1 cellular context compared by ENCODE assay signal in the genomic region with DNA sequence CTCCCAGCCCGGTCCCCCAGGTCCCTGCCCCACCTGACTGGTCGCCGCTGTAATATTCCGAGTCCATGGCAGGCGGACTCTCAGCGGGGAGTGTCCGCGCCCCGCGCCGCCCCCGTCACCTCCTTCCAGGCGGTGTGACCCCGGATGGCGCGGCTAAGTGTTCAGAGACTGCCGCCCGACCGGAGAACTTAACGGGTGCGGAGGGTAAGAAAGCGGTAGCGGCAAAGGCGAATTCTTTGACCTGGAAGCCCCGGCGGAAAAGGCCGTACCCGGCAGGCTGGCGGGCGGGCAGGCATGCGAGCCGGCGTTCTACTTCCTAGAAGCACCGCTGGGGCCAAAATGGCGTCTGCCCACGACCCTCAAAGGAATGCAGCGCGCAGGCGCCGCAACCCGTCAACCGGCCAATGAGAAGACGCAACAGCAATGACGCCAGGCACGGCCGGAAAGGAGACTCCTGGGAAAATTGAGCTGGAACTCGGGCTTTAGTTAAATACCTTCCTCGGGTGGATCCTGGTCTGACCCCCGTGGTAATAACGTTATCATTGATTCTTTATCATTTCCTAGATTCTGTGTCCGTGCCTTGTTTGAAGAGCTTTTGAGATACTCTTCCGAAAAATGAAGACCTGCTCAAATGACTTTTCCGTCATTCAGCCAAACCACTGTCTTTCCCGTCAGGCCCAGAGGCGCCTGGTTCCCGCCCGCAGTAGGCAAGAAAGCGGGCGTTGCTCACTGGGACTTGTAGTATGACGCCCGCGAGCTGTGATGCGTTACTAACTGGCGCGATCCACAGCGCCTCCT.
A peak's percentile ranks its signal among the peaks of the same experiment; 100 is the strongest.
TF ChIP-seq lines count a peak whose summit lies in the region.

A gene (minus strand): TSS at position 348 of the 798 bp plus-strand sequence. CDS start 281 bp downstream, at position 67.

TF ChIP-seq in K562, 482 proteins besides CTCF, POLR2A, EP300 and RAD21 (continued from another document and continues in another):
- TF ChIP-seq ZEB2 (IDR thresholded peaks at IDR 0.05) (no peak), ZNF347 (CRISPR knock-in tag; IDR thresholded peaks at IDR 0.05; ENCODE audit: low read depth) (no peak), NR2C1 (IDR thresholded peaks at IDR 0.05) (peak; percentile 80), NR2C1 (tag; IDR thresholded peaks at IDR 0.05) (peak; percentile 89), DACH1 (IDR thresholded peaks at IDR 0.05; ENCODE audit: partially characterized antibody) (no peak), XRCC4 (IDR thresholded peaks at IDR 0.05; ENCODE audit: extremely low read depth, insufficient read depth, insufficient read length) (no peak), WHSC1 (IDR thresholded peaks at IDR 0.05; ENCODE audit: low read length) (no peak), KDM2B (CRISPR knock-in tag; IDR thresholded peaks at IDR 0.05) (no peak; the same call in 1 of the 2 replicates), STAT5B (CRISPR knock-in tag; IDR thresholded peaks at IDR 0.05) (no peak), SREBF2 (CRISPR knock-in tag; IDR thresholded peaks at IDR 0.05) (no peak), HNRNPL (IDR thresholded peaks at IDR 0.05; ENCODE audit: low read depth, low read length) (no peak), ZC3H11A (IDR thresholded peaks at IDR 0.05; ENCODE audit: low read depth, low read length) (0 out of 2 replicates have a peak, but pooled peaks have one; percentile 14), ZNF79 (CRISPR knock-in tag; IDR thresholded peaks at IDR 0.05; ENCODE audit: low read depth) (no peak), RBM39 (optimal IDR thresholded peaks at IDR 0.05; ENCODE audit: low read depth, low read length) (no peak), PHF8 (IDR thresholded peaks at IDR 0.05; ENCODE audit: borderline replicate concordance, low read length) (peak; percentile 93), ZFP36 (IDR thresholded peaks at IDR 0.05; ENCODE audit: low read depth, low read length, partially characterized antibody) (no peak), MTA1 (IDR thresholded peaks at IDR 0.05; ENCODE audit: borderline replicate concordance) (no peak), ARID2 (IDR thresholded peaks at IDR 0.05) (no peak), SMARCE1 (IDR thresholded peaks at IDR 0.05) (no peak), RBBP5 (IDR thresholded peaks at IDR 0.05; ENCODE audit: borderline replicate concordance, insufficient read depth, low read length, poor library complexity, severe bottlenecking) (peak; percentile 93), SAFB2 (IDR thresholded peaks at IDR 0.05; ENCODE audit: borderline replicate concordance, low read depth, low read length, severe bottlenecking) (no peak), E2F3 (CRISPR knock-in tag; IDR thresholded peaks at IDR 0.05) (peak; percentile 76; the same call in 1 of the 2 replicates), BRD9 (IDR thresholded peaks at IDR 0.05; ENCODE audit: low read depth, partially characterized antibody) (no peak), ZNF76 (CRISPR knock-in tag; IDR thresholded peaks at IDR 0.05; ENCODE audit: borderline replicate concordance) (no peak), CBX3 (IDR thresholded peaks at IDR 0.05; ENCODE audit: borderline replicate concordance in 1 of 2, low read length in 2 of 2) (no peak), STAG1 (CRISPR knock-in tag; IDR thresholded peaks at IDR 0.05; ENCODE audit: borderline replicate concordance) (no peak), HMG20A (CRISPR knock-in tag; conservative IDR thresholded peaks at IDR 0.05) (no peak), ZNF408 (CRISPR knock-in tag; IDR thresholded peaks at IDR 0.05; ENCODE audit: low read depth) (no peak), DIDO1 (tag; IDR thresholded peaks at IDR 0.05; ENCODE audit: low read depth) (peak; percentile 77), HIVEP1 (CRISPR knock-in tag; IDR thresholded peaks at IDR 0.05) (no peak)
- TF ChIP-seq, protein P1, sequence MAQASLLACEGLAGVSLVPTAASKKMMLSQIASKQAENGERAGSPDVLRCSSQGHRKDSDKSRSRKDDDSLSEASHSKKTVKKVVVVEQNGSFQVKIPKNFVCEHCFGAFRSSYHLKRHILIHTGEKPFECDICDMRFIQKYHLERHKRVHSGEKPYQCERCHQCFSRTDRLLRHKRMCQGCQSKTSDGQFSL (CRISPR knock-in tag; IDR thresholded peaks at IDR 0.05): no peak
- TF ChIP-seq, protein P1 (tag; IDR thresholded peaks at IDR 0.05): no peak
- TF ChIP-seq, protein P2, sequence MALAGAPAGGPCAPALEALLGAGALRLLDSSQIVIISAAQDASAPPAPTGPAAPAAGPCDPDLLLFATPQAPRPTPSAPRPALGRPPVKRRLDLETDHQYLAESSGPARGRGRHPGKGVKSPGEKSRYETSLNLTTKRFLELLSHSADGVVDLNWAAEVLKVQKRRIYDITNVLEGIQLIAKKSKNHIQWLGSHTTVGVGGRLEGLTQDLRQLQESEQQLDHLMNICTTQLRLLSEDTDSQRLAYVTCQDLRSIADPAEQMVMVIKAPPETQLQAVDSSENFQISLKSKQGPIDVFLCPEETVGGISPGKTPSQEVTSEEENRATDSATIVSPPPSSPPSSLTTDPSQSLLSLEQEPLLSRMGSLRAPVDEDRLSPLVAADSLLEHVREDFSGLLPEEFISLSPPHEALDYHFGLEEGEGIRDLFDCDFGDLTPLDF (CRISPR knock-in tag; IDR thresholded peaks at IDR 0.05): peak; percentile 82
- TF ChIP-seq, protein P3, sequence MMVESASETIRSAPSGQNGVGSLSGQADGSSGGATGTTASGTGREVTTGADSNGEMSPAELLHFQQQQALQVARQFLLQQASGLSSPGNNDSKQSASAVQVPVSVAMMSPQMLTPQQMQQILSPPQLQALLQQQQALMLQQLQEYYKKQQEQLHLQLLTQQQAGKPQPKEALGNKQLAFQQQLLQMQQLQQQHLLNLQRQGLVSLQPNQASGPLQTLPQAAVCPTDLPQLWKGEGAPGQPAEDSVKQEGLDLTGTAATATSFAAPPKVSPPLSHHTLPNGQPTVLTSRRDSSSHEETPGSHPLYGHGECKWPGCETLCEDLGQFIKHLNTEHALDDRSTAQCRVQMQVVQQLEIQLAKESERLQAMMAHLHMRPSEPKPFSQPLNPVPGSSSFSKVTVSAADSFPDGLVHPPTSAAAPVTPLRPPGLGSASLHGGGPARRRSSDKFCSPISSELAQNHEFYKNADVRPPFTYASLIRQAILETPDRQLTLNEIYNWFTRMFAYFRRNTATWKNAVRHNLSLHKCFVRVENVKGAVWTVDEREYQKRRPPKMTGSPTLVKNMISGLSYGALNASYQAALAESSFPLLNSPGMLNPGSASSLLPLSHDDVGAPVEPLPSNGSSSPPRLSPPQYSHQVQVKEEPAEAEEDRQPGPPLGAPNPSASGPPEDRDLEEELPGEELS (CRISPR knock-in tag; IDR thresholded peaks at IDR 0.05; ENCODE audit: borderline replicate concordance): no peak
- TF ChIP-seq, protein P4, sequence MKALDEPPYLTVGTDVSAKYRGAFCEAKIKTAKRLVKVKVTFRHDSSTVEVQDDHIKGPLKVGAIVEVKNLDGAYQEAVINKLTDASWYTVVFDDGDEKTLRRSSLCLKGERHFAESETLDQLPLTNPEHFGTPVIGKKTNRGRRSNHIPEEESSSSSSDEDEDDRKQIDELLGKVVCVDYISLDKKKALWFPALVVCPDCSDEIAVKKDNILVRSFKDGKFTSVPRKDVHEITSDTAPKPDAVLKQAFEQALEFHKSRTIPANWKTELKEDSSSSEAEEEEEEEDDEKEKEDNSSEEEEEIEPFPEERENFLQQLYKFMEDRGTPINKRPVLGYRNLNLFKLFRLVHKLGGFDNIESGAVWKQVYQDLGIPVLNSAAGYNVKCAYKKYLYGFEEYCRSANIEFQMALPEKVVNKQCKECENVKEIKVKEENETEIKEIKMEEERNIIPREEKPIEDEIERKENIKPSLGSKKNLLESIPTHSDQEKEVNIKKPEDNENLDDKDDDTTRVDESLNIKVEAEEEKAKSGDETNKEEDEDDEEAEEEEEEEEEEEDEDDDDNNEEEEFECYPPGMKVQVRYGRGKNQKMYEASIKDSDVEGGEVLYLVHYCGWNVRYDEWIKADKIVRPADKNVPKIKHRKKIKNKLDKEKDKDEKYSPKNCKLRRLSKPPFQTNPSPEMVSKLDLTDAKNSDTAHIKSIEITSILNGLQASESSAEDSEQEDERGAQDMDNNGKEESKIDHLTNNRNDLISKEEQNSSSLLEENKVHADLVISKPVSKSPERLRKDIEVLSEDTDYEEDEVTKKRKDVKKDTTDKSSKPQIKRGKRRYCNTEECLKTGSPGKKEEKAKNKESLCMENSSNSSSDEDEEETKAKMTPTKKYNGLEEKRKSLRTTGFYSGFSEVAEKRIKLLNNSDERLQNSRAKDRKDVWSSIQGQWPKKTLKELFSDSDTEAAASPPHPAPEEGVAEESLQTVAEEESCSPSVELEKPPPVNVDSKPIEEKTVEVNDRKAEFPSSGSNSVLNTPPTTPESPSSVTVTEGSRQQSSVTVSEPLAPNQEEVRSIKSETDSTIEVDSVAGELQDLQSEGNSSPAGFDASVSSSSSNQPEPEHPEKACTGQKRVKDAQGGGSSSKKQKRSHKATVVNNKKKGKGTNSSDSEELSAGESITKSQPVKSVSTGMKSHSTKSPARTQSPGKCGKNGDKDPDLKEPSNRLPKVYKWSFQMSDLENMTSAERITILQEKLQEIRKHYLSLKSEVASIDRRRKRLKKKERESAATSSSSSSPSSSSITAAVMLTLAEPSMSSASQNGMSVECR (CRISPR knock-in tag; IDR thresholded peaks at IDR 0.05): no peak
- TF ChIP-seq, protein P5, sequence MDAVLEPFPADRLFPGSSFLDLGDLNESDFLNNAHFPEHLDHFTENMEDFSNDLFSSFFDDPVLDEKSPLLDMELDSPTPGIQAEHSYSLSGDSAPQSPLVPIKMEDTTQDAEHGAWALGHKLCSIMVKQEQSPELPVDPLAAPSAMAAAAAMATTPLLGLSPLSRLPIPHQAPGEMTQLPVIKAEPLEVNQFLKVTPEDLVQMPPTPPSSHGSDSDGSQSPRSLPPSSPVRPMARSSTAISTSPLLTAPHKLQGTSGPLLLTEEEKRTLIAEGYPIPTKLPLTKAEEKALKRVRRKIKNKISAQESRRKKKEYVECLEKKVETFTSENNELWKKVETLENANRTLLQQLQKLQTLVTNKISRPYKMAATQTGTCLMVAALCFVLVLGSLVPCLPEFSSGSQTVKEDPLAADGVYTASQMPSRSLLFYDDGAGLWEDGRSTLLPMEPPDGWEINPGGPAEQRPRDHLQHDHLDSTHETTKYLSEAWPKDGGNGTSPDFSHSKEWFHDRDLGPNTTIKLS (IDR thresholded peaks at IDR 0.05; ENCODE audit: borderline replicate concordance, low read depth): peak; percentile 70; the same call in 1 of the 2 replicates
- TF ChIP-seq, protein P6, sequence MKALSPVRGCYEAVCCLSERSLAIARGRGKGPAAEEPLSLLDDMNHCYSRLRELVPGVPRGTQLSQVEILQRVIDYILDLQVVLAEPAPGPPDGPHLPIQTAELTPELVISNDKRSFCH (CRISPR knock-in tag; IDR thresholded peaks at IDR 0.05): no peak
- TF ChIP-seq, protein P6 (tag; IDR thresholded peaks at IDR 0.05): peak; percentile 34; the same call in 1 of the 2 replicates
- TF ChIP-seq, protein P7, sequence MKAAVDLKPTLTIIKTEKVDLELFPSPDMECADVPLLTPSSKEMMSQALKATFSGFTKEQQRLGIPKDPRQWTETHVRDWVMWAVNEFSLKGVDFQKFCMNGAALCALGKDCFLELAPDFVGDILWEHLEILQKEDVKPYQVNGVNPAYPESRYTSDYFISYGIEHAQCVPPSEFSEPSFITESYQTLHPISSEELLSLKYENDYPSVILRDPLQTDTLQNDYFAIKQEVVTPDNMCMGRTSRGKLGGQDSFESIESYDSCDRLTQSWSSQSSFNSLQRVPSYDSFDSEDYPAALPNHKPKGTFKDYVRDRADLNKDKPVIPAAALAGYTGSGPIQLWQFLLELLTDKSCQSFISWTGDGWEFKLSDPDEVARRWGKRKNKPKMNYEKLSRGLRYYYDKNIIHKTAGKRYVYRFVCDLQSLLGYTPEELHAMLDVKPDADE (conservative IDR thresholded peaks at IDR 0.05; ENCODE audit: control insufficient read depth, low read depth, low read length): peak; percentile 76
- TF ChIP-seq, protein P8, sequence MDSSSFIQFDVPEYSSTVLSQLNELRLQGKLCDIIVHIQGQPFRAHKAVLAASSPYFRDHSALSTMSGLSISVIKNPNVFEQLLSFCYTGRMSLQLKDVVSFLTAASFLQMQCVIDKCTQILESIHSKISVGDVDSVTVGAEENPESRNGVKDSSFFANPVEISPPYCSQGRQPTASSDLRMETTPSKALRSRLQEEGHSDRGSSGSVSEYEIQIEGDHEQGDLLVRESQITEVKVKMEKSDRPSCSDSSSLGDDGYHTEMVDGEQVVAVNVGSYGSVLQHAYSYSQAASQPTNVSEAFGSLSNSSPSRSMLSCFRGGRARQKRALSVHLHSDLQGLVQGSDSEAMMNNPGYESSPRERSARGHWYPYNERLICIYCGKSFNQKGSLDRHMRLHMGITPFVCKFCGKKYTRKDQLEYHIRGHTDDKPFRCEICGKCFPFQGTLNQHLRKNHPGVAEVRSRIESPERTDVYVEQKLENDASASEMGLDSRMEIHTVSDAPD (CRISPR knock-in tag; IDR thresholded peaks at IDR 0.05): no peak
- TF ChIP-seq, protein P9, sequence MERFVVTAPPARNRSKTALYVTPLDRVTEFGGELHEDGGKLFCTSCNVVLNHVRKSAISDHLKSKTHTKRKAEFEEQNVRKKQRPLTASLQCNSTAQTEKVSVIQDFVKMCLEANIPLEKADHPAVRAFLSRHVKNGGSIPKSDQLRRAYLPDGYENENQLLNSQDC (CRISPR knock-in tag; IDR thresholded peaks at IDR 0.05): no peak
- TF ChIP-seq, protein P10, sequence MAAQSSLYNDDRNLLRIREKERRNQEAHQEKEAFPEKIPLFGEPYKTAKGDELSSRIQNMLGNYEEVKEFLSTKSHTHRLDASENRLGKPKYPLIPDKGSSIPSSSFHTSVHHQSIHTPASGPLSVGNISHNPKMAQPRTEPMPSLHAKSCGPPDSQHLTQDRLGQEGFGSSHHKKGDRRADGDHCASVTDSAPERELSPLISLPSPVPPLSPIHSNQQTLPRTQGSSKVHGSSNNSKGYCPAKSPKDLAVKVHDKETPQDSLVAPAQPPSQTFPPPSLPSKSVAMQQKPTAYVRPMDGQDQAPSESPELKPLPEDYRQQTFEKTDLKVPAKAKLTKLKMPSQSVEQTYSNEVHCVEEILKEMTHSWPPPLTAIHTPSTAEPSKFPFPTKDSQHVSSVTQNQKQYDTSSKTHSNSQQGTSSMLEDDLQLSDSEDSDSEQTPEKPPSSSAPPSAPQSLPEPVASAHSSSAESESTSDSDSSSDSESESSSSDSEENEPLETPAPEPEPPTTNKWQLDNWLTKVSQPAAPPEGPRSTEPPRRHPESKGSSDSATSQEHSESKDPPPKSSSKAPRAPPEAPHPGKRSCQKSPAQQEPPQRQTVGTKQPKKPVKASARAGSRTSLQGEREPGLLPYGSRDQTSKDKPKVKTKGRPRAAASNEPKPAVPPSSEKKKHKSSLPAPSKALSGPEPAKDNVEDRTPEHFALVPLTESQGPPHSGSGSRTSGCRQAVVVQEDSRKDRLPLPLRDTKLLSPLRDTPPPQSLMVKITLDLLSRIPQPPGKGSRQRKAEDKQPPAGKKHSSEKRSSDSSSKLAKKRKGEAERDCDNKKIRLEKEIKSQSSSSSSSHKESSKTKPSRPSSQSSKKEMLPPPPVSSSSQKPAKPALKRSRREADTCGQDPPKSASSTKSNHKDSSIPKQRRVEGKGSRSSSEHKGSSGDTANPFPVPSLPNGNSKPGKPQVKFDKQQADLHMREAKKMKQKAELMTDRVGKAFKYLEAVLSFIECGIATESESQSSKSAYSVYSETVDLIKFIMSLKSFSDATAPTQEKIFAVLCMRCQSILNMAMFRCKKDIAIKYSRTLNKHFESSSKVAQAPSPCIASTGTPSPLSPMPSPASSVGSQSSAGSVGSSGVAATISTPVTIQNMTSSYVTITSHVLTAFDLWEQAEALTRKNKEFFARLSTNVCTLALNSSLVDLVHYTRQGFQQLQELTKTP (IDR thresholded peaks at IDR 0.05; ENCODE audit: low read depth in 1 of 2, partially characterized antibody in 2 of 2): peak in 1 of 2 experiments; percentile 95
